In the genomic region with DNA sequence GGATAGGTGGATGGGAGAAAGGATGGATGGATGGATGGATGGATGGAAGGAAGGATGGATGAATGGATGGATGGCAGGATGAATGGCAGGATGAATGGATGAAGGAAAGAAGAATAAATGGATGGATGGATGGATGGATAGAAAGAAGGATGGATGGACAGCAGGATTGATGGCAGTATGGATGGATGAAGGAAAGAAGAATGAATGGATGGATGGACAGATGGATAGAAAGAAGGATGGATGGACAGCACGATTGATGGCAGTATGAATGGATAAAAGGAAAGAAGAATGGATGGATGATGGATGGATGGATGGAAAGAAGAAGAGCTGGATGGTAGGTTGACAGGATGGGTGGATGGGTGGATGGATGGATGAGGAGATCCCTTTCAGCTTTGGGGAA, we compare ENCODE assay signal across 20 cellular contexts. TPM values are rescaled to one million over a fixed set of nuclear protein-coding genes. Genes with fewer than 3 reads are reported as not detected.
DNase-seq lines count a peak whose midpoint lies in the region; ATAC-seq, FAIRE-seq and TF ChIP-seq lines count a peak whose summit lies in the region.
"Had no signal": no experiment of that assay in that cellular context is flagged by ENCODE, and none has a peak within 500 bp of the region (broad histone marks: within the 10 kb centered on the region; RNA-seq: fewer than 3 reads in every experiment).

No MANE protein-coding gene starts in this region.

- H3K27ac ChIP-seq in HepG2 (ENCODE audit: extremely low read length, insufficient read depth, low read length) (no peak overlapping the region), right lobe of liver (no peak overlapping the region), IMR-90 (ENCODE audit: insufficient read depth, low read length) (no peak overlapping the region), ovary (no peak overlapping the region), coronary artery (no peak overlapping the region)
- H3K27ac ChIP-seq: 22Rv1; A549; BLaER1 treated with 17β-estradiol and CSF1 and Interleukin-3, amounts not matched to agents 10 nM and 100 nM; C4-2B had no signal

- no TSS peak for BruUV-seq in HepG2 (replicated peaks; lab: Mats Ljungman, UMichigan)
- no TSS peak for BruUV-seq in IMR-90 (replicated peaks; lab: Mats Ljungman, UMichigan)

- CTCF ChIA-PET in HepG2 (lab: Yijun Ruan, JAX; ENCODE audit: low intra/inter-chr PET ratio, low total read pairs) (no interaction called here), IMR-90 (lab: Yijun Ruan, JAX) (no interaction called here)

- H3K9me1 ChIP-seq in IMR-90 (ENCODE audit: insufficient read depth, low read length) = no peaks in the 10 kb centered on the region

- no peak overlapping the region for H3K14ac ChIP-seq in IMR-90 (replicated peaks; ENCODE audit: low read depth, low read length)

- POLR2A ChIA-PET in HepG2 (lab: Yijun Ruan, JAX) = no interaction called here
- POLR2A ChIA-PET in IMR-90 (lab: Charles Lee; ENCODE audit: unreplicated experiment) = no interaction called here

- H3K56ac ChIP-seq in IMR-90 (ENCODE audit: extremely low read depth, insufficient read depth, low read length) = no peak overlapping the region

- H3K4ac ChIP-seq in IMR-90 (ENCODE audit: low read depth, low read length) = no peak overlapping the region

- H2AFZ ChIP-seq in HepG2 (ENCODE audit: low read length) (no peak overlapping the region), IMR-90 (replicated peaks; ENCODE audit: low read length, poor library complexity) (no peak overlapping the region)

- no peak for ATAC-seq in HepG2
- ATAC-seq in right lobe of liver = no peak
- no peak for ATAC-seq in IMR-90 (ENCODE audit: low read depth)
- ATAC-seq: A549; CD8-positive, alpha-beta T cell had no signal

- H2BK15ac ChIP-seq in IMR-90 (ENCODE audit: low read depth, low read length) = no peak overlapping the region

- TF ChIP-seq POLR2A in HepG2 (IDR thresholded peaks at IDR 0.05; ENCODE audit: insufficient read depth in 1 of 2, low read depth in 2 of 2, low read length in 2 of 2) = no peak
- no peak for TF ChIP-seq POLR2A in right lobe of liver (IDR thresholded peaks at IDR 0.05)
- TF ChIP-seq POLR2A in IMR-90 (IDR thresholded peaks at IDR 0.05; ENCODE audit: low read depth, low read length) = no peak
- no peak for TF ChIP-seq POLR2A in ovary (IDR thresholded peaks at IDR 0.05)

- no peak overlapping the region for H3K4me2 ChIP-seq in HepG2 (ENCODE audit: low read depth, low read length)
- H3K4me2 ChIP-seq in IMR-90 (ENCODE audit: low read depth, low read length) = no peak overlapping the region
- H3K4me2 ChIP-seq: A549; BLaER1 treated with 17β-estradiol and CSF1 and Interleukin-3, amounts not matched to agents 10 nM and 100 nM had no signal

- no peak overlapping the region for H2AK9ac ChIP-seq in IMR-90 (replicated peaks; ENCODE audit: low read depth, low read length, poor library complexity)

- no peak overlapping the region for H2BK120ac ChIP-seq in IMR-90 (ENCODE audit: low read depth, low read length)

- H4K20me1 ChIP-seq in HepG2 (ENCODE audit: insufficient read depth, low read length) (no peaks in the 10 kb centered on the region), IMR-90 (ENCODE audit: insufficient read depth, low read length) (no peaks in the 10 kb centered on the region)
- H4K20me1 ChIP-seq: BLaER1 treated with 17β-estradiol and CSF1 and Interleukin-3, amounts not matched to agents 10 nM and 100 nM had no signal

- no peak overlapping the region for H4K91ac ChIP-seq in IMR-90 (ENCODE audit: insufficient read depth, low read depth, low read length)

- H3K23ac ChIP-seq in IMR-90 (ENCODE audit: low read depth, low read length) = no peak overlapping the region

- dilution Hi-C loops in IMR-90 (cut with HindIII; ENCODE audit: low sequenced_read_pairs, unreplicated experiment) = no loop called here

- H3K18ac ChIP-seq in IMR-90 (ENCODE audit: low read depth, low read length) = no peak overlapping the region

- TF ChIP-seq CTCF in HepG2 (CRISPR knock-in tag; IDR thresholded peaks at IDR 0.05) (no peak), right lobe of liver (IDR thresholded peaks at IDR 0.05) (no peak), IMR-90 (conservative IDR thresholded peaks at IDR 0.05; ENCODE audit: low read depth, low read length) (no peak), ovary (IDR thresholded peaks at IDR 0.05) (no peak), coronary artery (IDR thresholded peaks at IDR 0.05) (no peak)

- H3K9ac ChIP-seq in HepG2 (ENCODE audit: insufficient read depth, low read depth, low read length) = no peak overlapping the region
- no peak overlapping the region for H3K9ac ChIP-seq in IMR-90 (ENCODE audit: low read depth, low read length)
- H3K9ac ChIP-seq: BLaER1 treated with 17β-estradiol and CSF1 and Interleukin-3, amounts not matched to agents 10 nM and 100 nM had no signal

- no peak overlapping the region for H4K8ac ChIP-seq in IMR-90 (ENCODE audit: low read depth in 2 of 2, low read length in 2 of 2)

- DNase-seq in HepG2 (ENCODE audit: low spot score) (no peak), right lobe of liver (no peak), IMR-90 (no peak), ovary (no peak), coronary artery (ENCODE audit: low spot score) (no peak)
- DNase-seq: AML-193; Caco-2; Calu3; CD4-positive, alpha-beta T cell; CD8-positive, alpha-beta T cell; DMS79 treated with DMSO at 0.1 percent for 48 hours; GF-D8 had no signal

- intact Hi-C loops in HepG2 (cut with micrococcal nuclease; ENCODE audit: unreplicated experiment) = loop anchor here (10.0 kb wide), 1 partner anchor 65 kb away; no protein-coding TSS in a partner anchor
- intact Hi-C loops in right lobe of liver (cut with DNase I) = no loop called here
- intact Hi-C loops in IMR-90 (cut with micrococcal nuclease) = no loop called here
- intact Hi-C loops in ovary (cut with DNase I) = loop anchor here in 1 of 4 donors (10.0 kb wide), 1 partner anchor 105 kb away; the partner anchor contains the start of gene CCDC42

- H3K4me1 ChIP-seq in HepG2 (ENCODE audit: insufficient read depth, low read length) = peaks cover 56% of the 10 kb centered on the region
- no peaks in the 10 kb centered on the region for H3K4me1 ChIP-seq in right lobe of liver
- no peaks in the 10 kb centered on the region for H3K4me1 ChIP-seq in IMR-90 (ENCODE audit: control insufficient read depth, insufficient read depth, low read length)
- H3K4me1 ChIP-seq in ovary (ENCODE audit: insufficient read depth) = no peaks in the 10 kb centered on the region
- H3K4me1 ChIP-seq: A549, Caco-2 had no signal

- peak overlapping the region; percentile 50 for H2BK5ac ChIP-seq in IMR-90 (ENCODE audit: low read depth, low read length, poor library complexity, severe bottlenecking)

- H3K4me3 ChIP-seq in HepG2 (replicated peaks in 1 of 3; ENCODE audit: insufficient read depth in 1 of 3, low read depth in 2 of 3, low read length in 3 of 3) = no peak overlapping the region
- H3K4me3 ChIP-seq in right lobe of liver = no peak overlapping the region
- H3K4me3 ChIP-seq in IMR-90 (ENCODE audit: insufficient read depth, low read depth, low read length) = no peak overlapping the region
- no peak overlapping the region for H3K4me3 ChIP-seq in ovary
- H3K4me3 ChIP-seq in coronary artery = no peak overlapping the region
- H3K4me3 ChIP-seq: A549; BLaER1 treated with 17β-estradiol and CSF1 and Interleukin-3, amounts not matched to agents 10 nM and 100 nM had no signal

- H3K9me3 ChIP-seq in HepG2 (ENCODE audit: low read length) = no peaks in the 10 kb centered on the region
- no peaks in the 10 kb centered on the region for H3K9me3 ChIP-seq in right lobe of liver
- no peaks in the 10 kb centered on the region for H3K9me3 ChIP-seq in IMR-90 (ENCODE audit: control insufficient read depth, insufficient read depth, low read length)
- H3K9me3 ChIP-seq in ovary = no peaks in the 10 kb centered on the region
- H3K9me3 ChIP-seq: A549, Caco-2 had no signal

- H3K27me3 ChIP-seq in HepG2 (ENCODE audit: control insufficient read depth in 1 of 2, insufficient read depth in 2 of 2, low read length in 2 of 2) (no peaks in the 10 kb centered on the region), right lobe of liver (no peaks in the 10 kb centered on the region), IMR-90 (ENCODE audit: control insufficient read depth, insufficient read depth, low read length) (peaks cover 12% of the 10 kb centered on the region), ovary (no peaks in the 10 kb centered on the region)
- H3K27me3 ChIP-seq: BLaER1 treated with 17β-estradiol and CSF1 and Interleukin-3, amounts not matched to agents 10 nM and 100 nM had no signal

- no peaks in the 10 kb centered on the region for H3K79me2 ChIP-seq in HepG2 (ENCODE audit: insufficient read depth, low read length)

- no peak for TF ChIP-seq EP300 in HepG2 (IDR thresholded peaks at IDR 0.05; ENCODE audit: low read depth in 2 of 2, low read length in 2 of 2)
- TF ChIP-seq EP300 in HepG2 (CRISPR knock-in tag; IDR thresholded peaks at IDR 0.05; ENCODE audit: borderline replicate concordance) = no peak
- TF ChIP-seq EP300 in ovary (IDR thresholded peaks at IDR 0.05) = no peak

- no peaks in the 10 kb centered on the region for H3K36me3 ChIP-seq in HepG2 (replicated peaks in 1 of 2; ENCODE audit: control insufficient read depth in 1 of 2, insufficient read depth in 2 of 2, low read length in 2 of 2)
- H3K36me3 ChIP-seq in right lobe of liver = no peaks in the 10 kb centered on the region
- H3K36me3 ChIP-seq in IMR-90 (ENCODE audit: control insufficient read depth, insufficient read depth, low read length) = no peaks in the 10 kb centered on the region
- H3K36me3 ChIP-seq in ovary = no peaks in the 10 kb centered on the region
- H3K36me3 ChIP-seq: BLaER1 treated with 17β-estradiol and CSF1 and Interleukin-3, amounts not matched to agents 10 nM and 100 nM had no signal

- no peaks in the 10 kb centered on the region for H3K79me1 ChIP-seq in IMR-90 (ENCODE audit: low read depth in 1 of 2, low read length in 2 of 2)

- FAIRE-seq in HepG2 (lab: Jason Lieb, UNC) = no peak
- FAIRE-seq: D721Med, G401.6, GM12891, GM19239 had no signal

- H2AK5ac ChIP-seq in IMR-90 (ENCODE audit: low read depth, low read length) = no peak overlapping the region

- in situ Hi-C loops in HepG2 (cut with HindIII; ENCODE audit: extremely low pct_ligation_motif_present, low pct_unique_long_range_greater_than_20kb) = no loop called here
- in situ Hi-C loops in IMR-90 (cut with MboI; ENCODE audit: low sequenced_read_pairs) = no loop called here

- H4K5ac ChIP-seq in IMR-90 (ENCODE audit: low read depth, low read length) = no peak overlapping the region

- WGBS in HepG2 (ENCODE audit: low lambda C conversion rate) = 38% methylated on average over 1 of the region's 1 CpG
- 67% methylated on average over 1 of the region's 1 CpG for WGBS in right lobe of liver (ENCODE audit: insufficient coverage, low coverage, low lambda C conversion rate, missing lambda C conversion rate)
- 10% methylated on average over 1 of the region's 1 CpG; no CpG with 5 or more reads in 1 of the 2 experiments for WGBS in IMR-90 (ENCODE audit: extremely low coverage in 2 of 2, insufficient read length in 1 of 2), 2 experiments
- WGBS in ovary, 3 donors = 84 to 92% (median 85%) methylated on average over 1 of the region's 1 CpG

- no peak overlapping the region for H2BK20ac ChIP-seq in IMR-90 (ENCODE audit: low read depth, low read length)

- TF ChIP-seq RAD21 in HepG2 (CRISPR knock-in tag; IDR thresholded peaks at IDR 0.05) = no peak
- no peak for TF ChIP-seq RAD21 in IMR-90 (IDR thresholded peaks at IDR 0.05; ENCODE audit: low read length)

RNA-seq across cellular contexts. Expression of gene MYH10, which starts 9.2 kb away (rescaled TPM):
- 68.6 and 122 TPM in 2 replicates for total RNA-seq in HepG2 (2016; rRNA removed; fragmentation: Illumina TruSeq; extraction: Trizol)
- 7.0 and 7.2 TPM in 2 replicates for total RNA-seq in HepG2 (2016; cell fraction: cytosol; rRNA removed; fragmentation: Illumina TruSeq; extraction: Trizol; ENCODE audit: low read depth)
- total RNA-seq in HepG2 (2016; cell fraction: insoluble cytoplasmic fraction; rRNA removed; fragmentation: Illumina TruSeq; extraction: Trizol) = 66.9 and 98.1 TPM in 2 replicates
- 17.3 and 21.2 TPM in 2 replicates for total RNA-seq in HepG2 (2016; cell fraction: membrane; rRNA removed; fragmentation: Illumina TruSeq; extraction: Trizol)
- 84.1 and 90.0 TPM in 2 replicates for total RNA-seq in HepG2 (2016; cell fraction: nucleus; rRNA removed; fragmentation: Illumina TruSeq; extraction: Trizol)
- 43.4 and 44.1 TPM in 2 replicates for polyA plus RNA-seq in HepG2 (2011; rRNA removed)
- polyA plus RNA-seq in HepG2 (2011; cell fraction: cytosol; rRNA removed) = 31.4 and 44.1 TPM in 2 replicates
- 74.1 and 125 TPM in 2 replicates for polyA plus RNA-seq in HepG2 (2011; cell fraction: nucleus; rRNA removed)
- 35.7 and 50.5 TPM in 2 replicates for polyA plus RNA-seq in HepG2 (2012)
- polyA plus RNA-seq in HepG2 (2016; cell fraction: cytosol; fragmentation: Illumina TruSeq; extraction: Trizol; ENCODE audit: low read depth) = 1.5 and 1.7 TPM in 2 replicates
- polyA plus RNA-seq in HepG2 (2016; cell fraction: insoluble cytoplasmic fraction; fragmentation: Illumina TruSeq; extraction: Trizol; ENCODE audit: low read depth) = 46.3 and 57.7 TPM in 2 replicates
- polyA plus RNA-seq in HepG2 (2016; cell fraction: membrane; fragmentation: Illumina TruSeq; extraction: Trizol; ENCODE audit: low read depth) = 3.8 and 4.4 TPM in 2 replicates
- 88.3 and 89.7 TPM in 2 replicates for polyA plus RNA-seq in HepG2 (2016; cell fraction: nucleus; fragmentation: Illumina TruSeq; extraction: Trizol; ENCODE audit: insufficient read depth, low read depth)
- polyA minus RNA-seq in HepG2 (2011; rRNA and poly(A)+ RNA removed; ENCODE audit: low replicate concordance) = 8.2 and 85.8 TPM in 2 replicates
- 60.2 and 68.5 TPM in 2 replicates for polyA minus RNA-seq in HepG2 (2011; cell fraction: cytosol; rRNA and poly(A)+ RNA removed)
- polyA minus RNA-seq in HepG2 (2011; cell fraction: nucleus; rRNA and poly(A)+ RNA removed) = 127 and 140 TPM in 2 replicates
- total RNA-seq in right lobe of liver = 10 to 100 TPM; 19.8 to 32.9 (median 24.3) TPM
- total RNA-seq in IMR-90 (2012; rRNA removed) = 95.2 and 102 TPM in 2 replicates
- 71.2 and 73.3 TPM in 2 replicates for polyA plus RNA-seq in IMR-90 (2012; rRNA removed)
- polyA plus RNA-seq in IMR-90 (2012; cell fraction: cytosol; rRNA removed) = 40.4 and 66.0 TPM in 2 replicates
- 109 and 113 TPM in 2 replicates for polyA plus RNA-seq in IMR-90 (2012; cell fraction: nucleus; rRNA removed; ENCODE audit: low replicate concordance)
- 100 to 1,000 TPM in 1 of 7 donors, 10 to 100 TPM in 6; 30.4 to 113 (median 75.5) TPM for total RNA-seq in ovary
- polyA plus RNA-seq in ovary = 100 to 1,000 TPM in 1 of 2 donors, 10 to 100 TPM in 1; 33.9 to 117 TPM
